In genomic region chr22:45272498-45272897, GRCh38 we compare ENCODE assay signal across 26 cellular contexts. TPM values are rescaled to one million over a fixed set of nuclear protein-coding genes. Genes with fewer than 3 reads are reported as not detected.
DNase-seq lines count a peak whose midpoint lies in the region; ATAC-seq, FAIRE-seq and TF ChIP-seq lines count a peak whose summit lies in the region.
"Had no signal": no experiment of that assay in that cellular context is flagged by ENCODE, and none has a peak within 500 bp of the region (broad histone marks: within the 10 kb centered on the region; RNA-seq: fewer than 3 reads in every experiment).

No MANE protein-coding gene starts in this region.

- H4K8ac ChIP-seq in mesenchymal stem cell (ENCODE audit: low read length) = no peak overlapping the region

- H2BK120ac ChIP-seq in mesenchymal stem cell (ENCODE audit: low read depth, low read length) = no peak overlapping the region

- H3K9ac ChIP-seq in mesenchymal stem cell (ENCODE audit: low read length) = no peak overlapping the region
- H3K9ac ChIP-seq: KMS-11 had no signal

- no peak for DNase-seq in right atrium auricular region (ENCODE audit: low spot score)
- no peak for DNase-seq in Right ventricle myocardium superior
- DNase-seq in mesenchymal stem cell = no peak
- DNase-seq in small intestine = no peak
- DNase-seq in activated T-cell treated with anti-CD3 and anti-CD28 coated beads, Interleukin-2, amount 50 U/mL, for 48 hours = no peak
- no peak for DNase-seq in pancreas
- no peak for DNase-seq in DMS79 treated with DMSO at 0.1 percent for 48 hours (lab: John Stamatoyannopoulos, UW)
- no peak for DNase-seq in amniotic stem cell (lab: John Stamatoyannopoulos, UW)
- DNase-seq: activated CD4-positive, CD25-positive, alpha-beta regulatory T cell; activated CD8-positive, alpha-beta memory T cell treated with anti-CD3 and anti-CD28 coated beads for 24 hours; DMS79; natural killer cell; NCI-H1092; NCI-H2107; NCI-H69; retina; stimulated activated CD4-positive, alpha-beta T cell treated with anti-CD3 and anti-CD28 coated beads, Interleukin-2, amount 100 ng/mL, for 48 hours; stimulated activated CD8-positive, alpha-beta memory T cell treated with anti-CD3 and anti-CD28 coated beads, Interleukin-4, amount 100 ng/mL, for 48 hours had no signal

- H3K27ac ChIP-seq in right atrium auricular region = peak overlapping the region; percentile 78 to 91
- no peak overlapping the region for H3K27ac ChIP-seq in mesenchymal stem cell (ENCODE audit: low read length, poor library complexity, severe bottlenecking)
- H3K27ac ChIP-seq in small intestine (ENCODE audit: low read depth in 1 of 2, low read length in 1 of 2) = peak overlapping the region; percentile 58 to 59
- H3K27ac ChIP-seq in pancreas = no peak overlapping the region
- H3K27ac ChIP-seq: KMS-11 had no signal

- TF ChIP-seq CTCF in right atrium auricular region (IDR thresholded peaks at IDR 0.05) = no peak
- TF ChIP-seq CTCF in pancreas (IDR thresholded peaks at IDR 0.05) = no peak

- H3K23ac ChIP-seq in mesenchymal stem cell (ENCODE audit: low read length in 2 of 2) = no peak overlapping the region

- no peak overlapping the region for H3K4me3 ChIP-seq in right atrium auricular region
- no peak overlapping the region for H3K4me3 ChIP-seq in mesenchymal stem cell (ENCODE audit: insufficient read depth in 1 of 2, low read depth in 1 of 2, low read length in 2 of 2)
- H3K4me3 ChIP-seq in small intestine (ENCODE audit: low read depth in 1 of 2, low read length in 2 of 2) = no peak overlapping the region
- no peak overlapping the region for H3K4me3 ChIP-seq in pancreas

- H3K4me2 ChIP-seq in mesenchymal stem cell (ENCODE audit: low read length, poor library complexity, severe bottlenecking) = no peak overlapping the region
- H3K4me2 ChIP-seq: KMS-11 had no signal

- peak overlapping the region in 1 of 2 experiments; percentile 39 for H2BK12ac ChIP-seq in mesenchymal stem cell (ENCODE audit: low read length in 2 of 2)

- H3K4ac ChIP-seq in mesenchymal stem cell (ENCODE audit: low read depth in 1 of 2, low read length in 2 of 2) = peak overlapping the region in 1 of 2 experiments; percentile 35

- peaks cover 0 to 41% of the 10 kb centered on the region in 2 donors for H3K4me1 ChIP-seq in right atrium auricular region
- peaks cover 19% of the 10 kb centered on the region for H3K4me1 ChIP-seq in mesenchymal stem cell (ENCODE audit: control insufficient read depth, insufficient read depth, low read depth, low read length)
- H3K4me1 ChIP-seq in small intestine (ENCODE audit: control insufficient read depth in 2 of 2, insufficient read depth in 1 of 2, low read depth in 1 of 2, low read length in 1 of 2) = peaks cover 3 to 5% of the 10 kb centered on the region in 2 donors
- peaks cover 0 to 4% (median 4%) of the 10 kb centered on the region in 3 donors for H3K4me1 ChIP-seq in pancreas

- peak overlapping the region; percentile 8 to 63 for H3K18ac ChIP-seq in mesenchymal stem cell (ENCODE audit: low read depth in 1 of 2, low read length in 2 of 2)

- intact Hi-C loops in Right ventricle myocardium superior (cut with DNase I) (loop anchor here (2.0 to 10.0 kb wide), 2 partner anchors 62 to 162 kb away; no protein-coding TSS in a partner anchor), pancreas (cut with DNase I) (loop anchor here in 2 of 3 donors (5.0 kb wide), 1 partner anchor 155 kb away; no protein-coding TSS in a partner anchor)

- H2AK5ac ChIP-seq in mesenchymal stem cell (ENCODE audit: low read length, severe bottlenecking) = no peak overlapping the region

- peaks cover 1% of the 10 kb centered on the region for H3K79me1 ChIP-seq in mesenchymal stem cell (replicated peaks; ENCODE audit: low read length, poor library complexity, severe bottlenecking)

- no peak overlapping the region for H2BK15ac ChIP-seq in mesenchymal stem cell (ENCODE audit: low read depth, poor library complexity, severe bottlenecking)

- no peak for ATAC-seq in Right ventricle myocardium superior (ENCODE audit: poor library complexity)
- ATAC-seq in pancreas = no peak
- ATAC-seq: natural killer cell had no signal

- H3K27me3 ChIP-seq in right atrium auricular region (no peaks in the 10 kb centered on the region), mesenchymal stem cell (ENCODE audit: control insufficient read depth in 1 of 2, insufficient read depth in 1 of 2, low read length in 2 of 2) (peaks cover 0 to 20% of the 10 kb centered on the region in 2 experiments), small intestine (ENCODE audit: control insufficient read depth in 2 of 2, insufficient read depth in 2 of 2, low read length in 2 of 2) (no peaks in the 10 kb centered on the region), pancreas (no peaks in the 10 kb centered on the region)

- H3K36me3 ChIP-seq in right atrium auricular region = no peaks in the 10 kb centered on the region
- H3K36me3 ChIP-seq in mesenchymal stem cell (ENCODE audit: control insufficient read depth in 1 of 2, insufficient read depth in 2 of 2, low read depth in 1 of 2, low read length in 2 of 2) = no peaks in the 10 kb centered on the region
- H3K36me3 ChIP-seq in small intestine (ENCODE audit: control insufficient read depth in 2 of 2, insufficient read depth in 2 of 2, low read length in 2 of 2) = no peaks in the 10 kb centered on the region
- H3K36me3 ChIP-seq in pancreas = no peaks in the 10 kb centered on the region

- H3K14ac ChIP-seq in mesenchymal stem cell (ENCODE audit: low read length in 2 of 2) = no peak overlapping the region

- no peak overlapping the region for H4K91ac ChIP-seq in mesenchymal stem cell (ENCODE audit: low read length)

- H3K9me3 ChIP-seq in right atrium auricular region (no peaks in the 10 kb centered on the region), mesenchymal stem cell (ENCODE audit: control insufficient read depth, low read length) (no peaks in the 10 kb centered on the region), small intestine (ENCODE audit: control insufficient read depth, low read depth) (no peaks in the 10 kb centered on the region), pancreas (no peaks in the 10 kb centered on the region)

- FAIRE-seq in small intestine (lab: Jason Lieb, UNC) = no peak
- no peak for FAIRE-seq in pancreas (lab: Jason Lieb, UNC)
- FAIRE-seq: H1 had no signal

- H2AFZ ChIP-seq in mesenchymal stem cell (ENCODE audit: low read depth, low read length) = no peak overlapping the region

- WGBS in mesenchymal stem cell = 92% methylated on average over 7 of the region's 7 CpGs
- whole genome bisulfite sequencing in small intestine, 3 donors = 81 to 91% (median 85%) methylated on average over 7 of the region's 7 CpGs
- 77 to 79% methylated on average over 7 of the region's 7 CpGs for WGBS in pancreas, 2 donors

- no peak overlapping the region for H2BK5ac ChIP-seq in mesenchymal stem cell (ENCODE audit: low read depth, low read length, poor library complexity, severe bottlenecking)

RNA-seq across cellular contexts. Expression of gene UPK3A, which starts 12.3 kb away (rescaled TPM):
- not detected for total RNA-seq in right atrium auricular region
- total RNA-seq in Right ventricle myocardium superior = 0.65 TPM
- not detected for polyA plus RNA-seq in mesenchymal stem cell (2013, experiment 1 of 2)
- polyA plus RNA-seq in mesenchymal stem cell (2013, experiment 2 of 2) = not detected
- polyA plus RNA-seq in small intestine = under 1 TPM in 1 of 3 donors, not detected in 2; 0.36 TPM
- total RNA-seq in pancreas = not detected
- polyA plus RNA-seq in pancreas = under 1 TPM in 1 of 2 donors, not detected in 1; 0.21 TPM
- total RNA-seq: A673; activated T-helper 2 cell treated with anti-CD3 and anti-CD28 coated beads, Interferon-gamma antibody, Interleukin-2, Interleukin-4, amounts not matched to agents 10 μg/mL and 5 μg/mL and 100 μg/mL, durations not matched to agents 14 hours and 24 hours and 36 hours; cerebellum; OCI-LY7; SK-MEL-5 had no signal
- polyA plus RNA-seq: adipose tissue had no signal

RNA-seq across cellular contexts. Expression of gene KIAA0930, which starts 31.8 kb away (rescaled TPM):
- total RNA-seq in right atrium auricular region (10 to 100 TPM; 13.0 to 20.4 TPM), Right ventricle myocardium superior (18.6 TPM), pancreas (10 to 100 TPM; 14.6 to 36.8 (median 24.1) TPM)
- 99.4 TPM for polyA plus RNA-seq in mesenchymal stem cell (2013, experiment 1 of 2)
- polyA plus RNA-seq in mesenchymal stem cell (2013, experiment 2 of 2) = 104 TPM
- polyA plus RNA-seq in small intestine (10 to 100 TPM; 23.0 to 29.0 (median 28.9) TPM), pancreas (10 to 100 TPM; 18.1 TPM)

RNA-seq across cellular contexts. Expression of gene FAM118A, which starts 37.2 kb away (rescaled TPM):
- total RNA-seq in right atrium auricular region (10 to 100 TPM; 11.6 to 12.4 TPM), Right ventricle myocardium superior (21.1 TPM), pancreas (10 to 100 TPM in 2 of 6 donors, 1 to 10 TPM in 4; 7.1 to 25.4 (median 8.2) TPM)
- 12.1 TPM for polyA plus RNA-seq in mesenchymal stem cell (2013, experiment 1 of 2)
- polyA plus RNA-seq in mesenchymal stem cell (2013, experiment 2 of 2) = 10.7 TPM
- polyA plus RNA-seq in small intestine (10 to 100 TPM in 2 of 3 donors, 1 to 10 TPM in 1; 4.5 to 31.6 (median 17.9) TPM), pancreas (100 to 1,000 TPM in 1 of 2 donors, 10 to 100 TPM in 1; 19.0 to 127 TPM)

Comparison
In these comparisons a context has a peak if more than half of its experiments do, and no peak if none do; other contexts are left out.
1. H3K27ac ChIP-seq: peak in right atrium auricular region (2 of 2) and small intestine (2 of 2); none in mesenchymal stem cell (single experiment) and pancreas (0 of 4).